In genomic region chr3:4550957-4551754, GRCh38 we compare ENCODE assay signal across 1 cellular context.
TF ChIP-seq lines count a peak whose summit lies in the region.

No MANE protein-coding gene starts in this region.

TF ChIP-seq in H1, 55 proteins besides CTCF, POLR2A, EP300 and RAD21:
- TF ChIP-seq TBP (IDR thresholded peaks at IDR 0.05; ENCODE audit: low read depth, low read length) (no peak), ZNF274 (IDR thresholded peaks at IDR 0.05; ENCODE audit: borderline replicate concordance, extremely low read depth, low read length) (no peak), BRCA1 (IDR thresholded peaks at IDR 0.05; ENCODE audit: low read depth, low read length) (no peak)
